8 cellular contexts compared by ENCODE assay signal in the genomic region with DNA sequence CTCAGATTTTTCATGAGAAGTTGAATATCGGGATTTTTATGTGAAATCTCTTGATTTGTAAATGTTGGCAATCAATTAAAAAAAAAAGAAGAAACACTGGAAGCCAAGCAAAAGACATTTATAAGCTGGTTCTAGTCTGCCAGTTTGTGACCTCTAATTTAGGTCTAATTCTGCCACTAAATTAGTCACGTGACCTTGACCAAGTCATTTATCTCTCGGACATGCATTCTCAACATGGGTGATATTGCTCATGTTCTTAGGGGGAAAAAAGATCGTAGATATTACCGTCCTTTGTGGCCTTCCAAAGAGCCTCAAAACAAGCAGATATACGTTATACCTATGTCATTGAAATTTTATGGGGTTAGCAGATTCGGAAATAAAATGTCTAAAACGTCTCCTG. TPM values are rescaled to one million over a fixed set of nuclear protein-coding genes. Genes with fewer than 3 reads are reported as not detected.
DNase-seq lines count a peak whose midpoint lies in the region; ATAC-seq and TF ChIP-seq lines count a peak whose summit lies in the region.

No MANE protein-coding gene starts in this region.

- H3K4me1 ChIP-seq in mucosa of stomach (ENCODE audit: control insufficient read depth, insufficient read depth, low read length) = no peaks in the 10 kb centered on the region

- peak overlapping the region; percentile 96 for H3K4me3 Mint-ChIP-seq in central memory CD8-positive, alpha-beta T cell

- H3K4me3 ChIP-seq in AG10803 (ENCODE audit: low read length) (peak overlapping the region; percentile 82), mucosa of stomach (ENCODE audit: low read length) (peak overlapping the region; percentile 75)
- peak overlapping the region; percentile 83 for H3K4me3 ChIP-seq in Jurkat, Clone E6-1 (ENCODE audit: low read length)

- peak; percentile 3 for DNase-seq in AG10803 (ENCODE audit: low read depth)
- DNase-seq in Jurkat, Clone E6-1 (ENCODE audit: low read depth, low spot score) = no peak
- no peak for DNase-seq in central memory CD8-positive, alpha-beta T cell (ENCODE audit: low spot score in 2 of 2)

- H3K9me3 ChIP-seq in mucosa of stomach (ENCODE audit: control insufficient read depth, low read length) = no peaks in the 10 kb centered on the region

- no peaks in the 10 kb centered on the region for H3K36me3 ChIP-seq in mucosa of stomach (ENCODE audit: control insufficient read depth, insufficient read depth, low read length)

- H3K27me3 Mint-ChIP-seq in central memory CD8-positive, alpha-beta T cell = peaks cover 12% of the 10 kb centered on the region

- H3K9me3 Mint-ChIP-seq in central memory CD8-positive, alpha-beta T cell = no peaks in the 10 kb centered on the region

- no peaks in the 10 kb centered on the region for H3K27me3 ChIP-seq in mucosa of stomach (ENCODE audit: control insufficient read depth, insufficient read depth, low read length)

- H3K36me3 Mint-ChIP-seq in central memory CD8-positive, alpha-beta T cell (ENCODE audit: insufficient read depth) = peaks cover 7% of the 10 kb centered on the region

- peak overlapping the region; percentile 77 for H3K9ac ChIP-seq in mucosa of stomach (ENCODE audit: low read length)

- no peak for TF ChIP-seq CTCF in AG10803 (conservative IDR thresholded peaks at IDR 0.05; ENCODE audit: low read length)

- peaks cover 23% of the 10 kb centered on the region for H3K4me1 Mint-ChIP-seq in central memory CD8-positive, alpha-beta T cell

- peak overlapping the region; percentile 92 for H3K27ac Mint-ChIP-seq in central memory CD8-positive, alpha-beta T cell (ENCODE audit: low read depth)

- ATAC-seq in central memory CD8-positive, alpha-beta T cell (replicated peaks; ENCODE audit: extremely low read depth, poor library complexity, severe bottlenecking) = no peak
- ATAC-seq in HG03439 (IDR thresholded peaks at IDR 0.05; ENCODE audit: unreplicated experiment) = no peak
- ATAC-seq in HG03159 (IDR thresholded peaks at IDR 0.05; ENCODE audit: unreplicated experiment) = no peak
- ATAC-seq in GM21529 (IDR thresholded peaks at IDR 0.05; ENCODE audit: unreplicated experiment) = no peak
- no peak for ATAC-seq in GM18867 (IDR thresholded peaks at IDR 0.05; ENCODE audit: unreplicated experiment)

RNA-seq across cellular contexts. Expression of a gene that starts 52.9 kb away (rescaled TPM):
- 11.0 TPM for polyA plus RNA-seq in Jurkat, Clone E6-1 (2012; ENCODE audit: insufficient read depth, insufficient read length)
